ENCODE assay signal across 8 cellular contexts in the genomic region with DNA sequence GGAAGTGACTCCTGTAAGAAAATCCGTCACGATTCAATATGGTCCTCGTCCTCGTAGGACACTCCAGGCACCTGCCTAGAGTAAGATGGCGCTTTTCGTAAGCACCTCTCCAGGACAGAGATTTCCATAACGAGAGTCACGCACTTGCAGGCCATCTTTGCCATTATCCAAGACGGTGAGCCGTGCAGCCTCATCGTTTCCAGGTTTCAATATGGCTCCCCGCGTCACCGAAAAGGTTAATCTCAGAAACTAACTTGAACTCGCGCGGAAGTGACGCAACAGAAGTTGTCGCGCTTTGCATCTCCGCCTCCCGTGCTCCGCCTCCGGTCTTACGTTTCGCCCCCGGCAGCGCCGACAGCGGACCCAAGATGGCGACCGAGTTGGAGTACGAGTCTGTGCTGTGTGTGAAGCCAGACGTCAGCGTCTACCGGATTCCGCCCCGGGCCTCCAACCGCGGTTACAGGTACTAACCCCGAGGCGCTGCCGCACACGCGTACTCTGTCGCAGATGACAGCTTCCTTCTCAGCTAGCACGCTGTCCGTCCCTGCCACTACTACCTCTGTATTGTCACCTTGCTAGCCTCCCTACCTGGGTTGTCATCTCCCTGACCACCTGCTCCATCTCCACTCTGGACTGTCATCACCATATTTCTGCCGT. TPM values are rescaled to one million over a fixed set of nuclear protein-coding genes. Genes with fewer than 3 reads are reported as not detected.
DNase-seq lines count a peak whose midpoint lies in the region; ATAC-seq and TF ChIP-seq lines count a peak whose summit lies in the region.

A gene (plus strand): TSS at position 354 of the 657 bp plus-strand sequence. CDS start 15 bp downstream, at position 369.

- ATAC-seq in GM19324 (IDR thresholded peaks at IDR 0.05; ENCODE audit: low FRiP score, unreplicated experiment) = peak; percentile 94
- peak; percentile 72 for ATAC-seq in HG03469 (IDR thresholded peaks at IDR 0.05; ENCODE audit: unreplicated experiment)
- peak; percentile 97 for ATAC-seq in left colon

- no peak for TF ChIP-seq CTCF in BJ (IDR thresholded peaks at IDR 0.05; ENCODE audit: insufficient read depth, low read depth, low read length)

- H3K36me3 ChIP-seq in BJ (ENCODE audit: control insufficient read depth, insufficient read depth, low read length) = peaks cover 2% of the 10 kb centered on the region; the same call in 1 of the 2 replicates

- POLR2A ChIA-PET in BJ (lab: Charles Lee) = no interaction called here
- POLR2A ChIA-PET in activated CD4-positive, alpha-beta T cell treated with anti-CD3 and anti-CD28 coated beads, Interleukin-2, amount 10 ng/mL, durations not matched to agents 7 days and 5 days (lab: Charles Lee) = no interaction called here

- no peaks in the 10 kb centered on the region for H3K9me3 Mint-ChIP-seq in activated CD4-positive, alpha-beta T cell treated with anti-CD3 and anti-CD28 coated beads, Interleukin-2, amount 10 ng/mL, durations not matched to agents 7 days and 5 days

- H3K36me3 Mint-ChIP-seq in activated CD4-positive, alpha-beta T cell treated with anti-CD3 and anti-CD28 coated beads, Interleukin-2, amount 10 ng/mL, durations not matched to agents 7 days and 5 days (ENCODE audit: low read depth) = peaks cover 25% of the 10 kb centered on the region

- DNase-seq in BJ (ENCODE audit: low read depth) (peak; percentile 75), NCI-H526 treated with DMSO at 0.1 percent for 48 hours (lab: John Stamatoyannopoulos, UW) (peak; percentile 94), cortex of kidney (lab: John Stamatoyannopoulos, UW) (peak; percentile 47), left colon (peak; percentile 96 to 98)
- DNase-seq in activated CD4-positive, alpha-beta T cell treated with anti-CD3 and anti-CD28 coated beads, Interleukin-2, amount 10 ng/mL, durations not matched to agents 7 days and 5 days = peak; percentile 98
- DNase-seq in stimulated activated CD4-positive, alpha-beta T cell treated with anti-CD3 and anti-CD28 coated beads, Interleukin-1b, Interleukin-23, amount 100 ng/mL, for 48 hours = peak; percentile 97

- H3K27ac Mint-ChIP-seq in activated CD4-positive, alpha-beta T cell treated with anti-CD3 and anti-CD28 coated beads, Interleukin-2, amount 10 ng/mL, durations not matched to agents 7 days and 5 days = peak within 1 kb of the TSS; percentile 99

- H3K4me1 Mint-ChIP-seq in activated CD4-positive, alpha-beta T cell treated with anti-CD3 and anti-CD28 coated beads, Interleukin-2, amount 10 ng/mL, durations not matched to agents 7 days and 5 days = peaks cover 59% of the 10 kb centered on the region

- no peaks in the 10 kb centered on the region for H3K27me3 Mint-ChIP-seq in activated CD4-positive, alpha-beta T cell treated with anti-CD3 and anti-CD28 coated beads, Interleukin-2, amount 10 ng/mL, durations not matched to agents 7 days and 5 days

- H3K27me3 ChIP-seq in BJ (ENCODE audit: control insufficient read depth, insufficient read depth, low read length) = no peaks in the 10 kb centered on the region

- peak within 1 kb of the TSS; percentile 97 for H3K4me3 ChIP-seq in BJ (ENCODE audit: low read depth, low read length)

- intact Hi-C loops in left colon (cut with DNase I, micrococcal nuclease) = no loop called here

- CTCF ChIA-PET in BJ (lab: Yijun Ruan, JAX) = interaction anchor here (1.2 to 1.4 kb wide), 2 partner anchors 27 to 36 kb away, joined by 4 to 5 read pairs; no protein-coding TSS in a partner anchor
- CTCF ChIA-PET in activated CD4-positive, alpha-beta T cell treated with anti-CD3 and anti-CD28 coated beads, Interleukin-2, amount 10 ng/mL, durations not matched to agents 7 days and 5 days (lab: Charles Lee) = no interaction called here

- H3K4me3 Mint-ChIP-seq in activated CD4-positive, alpha-beta T cell treated with anti-CD3 and anti-CD28 coated beads, Interleukin-2, amount 10 ng/mL, durations not matched to agents 7 days and 5 days = peak within 1 kb of the TSS; percentile 98

RNA-seq across cellular contexts. Expression of the gene that starts here (rescaled TPM):
- polyA plus RNA-seq in BJ (2011; rRNA removed) = 30.0 and 34.0 TPM in 2 replicates
- polyA minus RNA-seq in BJ (2011; rRNA and poly(A)+ RNA removed) = 36.4 and 48.5 TPM in 2 replicates
- 10 to 100 TPM; 38.0 to 39.4 TPM for total RNA-seq in activated CD4-positive, alpha-beta T cell treated with anti-CD3 and anti-CD28 coated beads, Interleukin-2, amount 10 ng/mL, durations not matched to agents 7 days and 5 days
- 10 to 100 TPM; 41.1 to 43.8 TPM for total RNA-seq in left colon

Comparison
In these comparisons a context has a peak if more than half of its experiments do, and no peak if none do; other contexts are left out.
1. Peak in every context shown above with its lines: DNase-seq, ATAC-seq and H3K4me3 ChIP-seq.
2. DNase-seq: peak in every context shown above with its lines; median percentile 98 in activated CD4-positive, alpha-beta T cell treated with anti-CD3 and anti-CD28 coated beads, Interleukin-2, amount 10 ng/mL, durations not matched to agents 7 days and 5 days; 97 in left colon; 97 in stimulated activated CD4-positive, alpha-beta T cell treated with anti-CD3 and anti-CD28 coated beads, Interleukin-1b, Interleukin-23, amount 100 ng/mL, for 48 hours; 94 in NCI-H526 treated with DMSO at 0.1 percent for 48 hours; 75 in BJ; 47 in cortex of kidney.